ENCODE assay signal across 8 cellular contexts in genomic region chr1:226408285-226409184, GRCh38. TPM values are rescaled to one million over a fixed set of nuclear protein-coding genes. Genes with fewer than 3 reads are reported as not detected.
DNase-seq lines count a peak whose midpoint lies in the region; TF ChIP-seq lines count a peak whose summit lies in the region.

No MANE protein-coding gene starts in this region.

- no peak for TF ChIP-seq POLR2A in stomach (IDR thresholded peaks at IDR 0.05)

- H3K36me3 Mint-ChIP-seq in activated naive CD8-positive, alpha-beta T cell treated with anti-CD3 and anti-CD28 coated beads for 36 hours: peaks cover 18% of the 10 kb centered on the region
- no peaks in the 10 kb centered on the region for H3K36me3 Mint-ChIP-seq in immature natural killer cell

- no peaks in the 10 kb centered on the region for H3K9me3 Mint-ChIP-seq in activated naive CD8-positive, alpha-beta T cell treated with anti-CD3 and anti-CD28 coated beads for 36 hours
- no peaks in the 10 kb centered on the region for H3K9me3 Mint-ChIP-seq in immature natural killer cell

- 66 to 74% (median 73%) methylated on average over 22 to 25 of the region's 25 CpGs for WGBS in stomach, 5 donors

- H3K27me3 Mint-ChIP-seq in activated naive CD8-positive, alpha-beta T cell treated with anti-CD3 and anti-CD28 coated beads for 36 hours: no peaks in the 10 kb centered on the region
- peaks cover 4 to 21% (median 6%) of the 10 kb centered on the region in 3 donors for H3K27me3 Mint-ChIP-seq in immature natural killer cell (ENCODE audit: low read depth in 3 of 3)

- intact Hi-C loops in stomach (cut with DNase I; ENCODE audit: low total_unique reads): no loop called here

- no peaks in the 10 kb centered on the region for H3K9me3 ChIP-seq in stomach

- peaks cover 35 to 44% (median 37%) of the 10 kb centered on the region in 4 donors for H3K4me1 ChIP-seq in stomach

- peak in 1 of 7 experiments; percentile 27 for TF ChIP-seq CTCF in stomach (IDR thresholded peaks at IDR 0.05)

- H3K27ac ChIP-seq in stomach: peak overlapping the region; percentile 81 to 95 (median 92)

- DNase-seq in NCI-H1105 (lab: John Stamatoyannopoulos, UW) (peak; percentile 35), NCI-H1105 treated with DMSO at 0.1 percent for 48 hours (lab: John Stamatoyannopoulos, UW) (no peak), immature natural killer cell (no peak), stomach (no peak), RKO (ENCODE audit: low spot score) (no peak), COR-L47 (lab: John Stamatoyannopoulos, UW) (no peak), DMS53 (lab: John Stamatoyannopoulos, UW) (no peak)
- DNase-seq in activated naive CD8-positive, alpha-beta T cell treated with anti-CD3 and anti-CD28 coated beads for 36 hours: no peak

- H3K4me3 Mint-ChIP-seq in activated naive CD8-positive, alpha-beta T cell treated with anti-CD3 and anti-CD28 coated beads for 36 hours: peak overlapping the region; percentile 73
- H3K4me3 Mint-ChIP-seq in immature natural killer cell: peak overlapping the region; percentile 86 to 98 (median 94)

- H3K27ac Mint-ChIP-seq in activated naive CD8-positive, alpha-beta T cell treated with anti-CD3 and anti-CD28 coated beads for 36 hours: peak overlapping the region; percentile 86
- peak overlapping the region; percentile 66 to 91 (median 88) for H3K27ac Mint-ChIP-seq in immature natural killer cell

- no peaks in the 10 kb centered on the region for H3K36me3 ChIP-seq in stomach

- H3K4me3 ChIP-seq in stomach: peak overlapping the region; percentile 72 to 99 (median 94)

- H3K4me1 Mint-ChIP-seq in activated naive CD8-positive, alpha-beta T cell treated with anti-CD3 and anti-CD28 coated beads for 36 hours: peaks cover 34% of the 10 kb centered on the region
- peaks cover 40 to 41% of the 10 kb centered on the region in 2 donors for H3K4me1 Mint-ChIP-seq in immature natural killer cell

- H3K27me3 ChIP-seq in stomach: no peaks in the 10 kb centered on the region

- TF ChIP-seq EP300 in stomach (IDR thresholded peaks at IDR 0.05): no peak

RNA-seq across cellular contexts. Expression of gene PARP1, which starts 0.6 kb away (rescaled TPM):
- total RNA-seq in activated naive CD8-positive, alpha-beta T cell treated with anti-CD3 and anti-CD28 coated beads for 36 hours: 100 to 1,000 TPM; 226 to 228 TPM
- 100 to 1,000 TPM in 1 of 3 donors, 10 to 100 TPM in 2; 36.7 to 130 (median 63.2) TPM for polyA plus RNA-seq in immature natural killer cell
- total RNA-seq in stomach: 100 to 1,000 TPM in 1 of 5 donors, 10 to 100 TPM in 4; 20.0 to 103 (median 54.5) TPM
- 10 to 100 TPM; 17.4 to 24.8 (median 19.4) TPM for polyA plus RNA-seq in stomach
